In the genomic region with DNA sequence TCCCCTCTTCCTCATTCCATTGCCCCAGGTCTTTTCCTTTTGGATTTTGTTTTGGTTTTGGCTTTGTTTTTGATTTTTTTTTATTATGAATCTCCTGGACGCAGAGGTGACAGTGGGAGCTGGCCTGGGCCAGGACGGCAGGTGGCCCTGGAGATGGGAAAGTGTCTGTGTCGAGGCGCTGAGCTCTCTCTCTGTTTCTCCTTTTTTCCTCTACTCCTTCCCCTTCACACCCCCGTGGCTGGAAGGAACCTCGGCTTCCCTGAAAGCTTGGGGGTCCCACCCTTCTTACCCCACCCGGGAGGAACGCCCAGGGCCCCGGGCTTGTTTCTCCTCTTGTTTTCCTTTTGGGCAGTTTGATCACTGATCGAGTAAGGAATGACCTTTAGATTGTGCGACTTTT, we compare ENCODE assay signal across 11 cellular contexts. TPM values are rescaled to one million over a fixed set of nuclear protein-coding genes. Genes with fewer than 3 reads are reported as not detected.
DNase-seq lines count a peak whose midpoint lies in the region; ATAC-seq and TF ChIP-seq lines count a peak whose summit lies in the region.
"Had no signal": no experiment of that assay in that cellular context is flagged by ENCODE, and none has a peak within 500 bp of the region (broad histone marks: within the 10 kb centered on the region; RNA-seq: fewer than 3 reads in every experiment).

No MANE protein-coding gene starts in this region.

- H3K9me3 Mint-ChIP-seq in activated CD8-positive, alpha-beta memory T cell treated with anti-CD3 and anti-CD28 coated beads, Interleukin-2, amount 10 ng/mL, durations not matched to agents 7 days and 5 days (ENCODE audit: low read depth) = no peaks in the 10 kb centered on the region
- no peaks in the 10 kb centered on the region for H3K9me3 Mint-ChIP-seq in activated naive CD4-positive, alpha-beta T cell treated with anti-CD3 and anti-CD28 coated beads, Interleukin-2, amount 50 U/mL, for 72 hours

- H3K9ac ChIP-seq in subcutaneous abdominal adipose tissue (ENCODE audit: low read length in 5 of 5) = no peak overlapping the region

- CTCF ChIA-PET in activated CD8-positive, alpha-beta memory T cell treated with anti-CD3 and anti-CD28 coated beads, Interleukin-2, amount 10 ng/mL, durations not matched to agents 7 days and 5 days (lab: Charles Lee) = interaction anchor here (7.1 kb wide), 1 partner anchor 12 kb away, joined by 50 read pairs; a partner anchor contains a TSS

- H3K4me1 Mint-ChIP-seq in activated CD8-positive, alpha-beta memory T cell treated with anti-CD3 and anti-CD28 coated beads, Interleukin-2, amount 10 ng/mL, durations not matched to agents 7 days and 5 days = peaks cover 76% of the 10 kb centered on the region

- H3K27me3 ChIP-seq in left lung (no peaks in the 10 kb centered on the region), subcutaneous abdominal adipose tissue (ENCODE audit: control insufficient read depth in 5 of 5, insufficient read depth in 4 of 5, low read length in 5 of 5) (no peaks in the 10 kb centered on the region)

- no peaks in the 10 kb centered on the region for H3K27me3 Mint-ChIP-seq in activated CD8-positive, alpha-beta memory T cell treated with anti-CD3 and anti-CD28 coated beads, Interleukin-2, amount 10 ng/mL, durations not matched to agents 7 days and 5 days

- no peak overlapping the region for H3K4me3 Mint-ChIP-seq in activated CD8-positive, alpha-beta memory T cell treated with anti-CD3 and anti-CD28 coated beads, Interleukin-2, amount 10 ng/mL, durations not matched to agents 7 days and 5 days

- H3K36me3 ChIP-seq in left lung (peaks cover 0 to 59% of the 10 kb centered on the region in 2 donors), subcutaneous abdominal adipose tissue (ENCODE audit: control insufficient read depth in 5 of 5, insufficient read depth in 5 of 5, low read length in 5 of 5) (peaks cover 0 to 64% (median 60%) of the 10 kb centered on the region in 5 donors)

- DNase-seq in activated CD8-positive, alpha-beta memory T cell treated with anti-CD3 and anti-CD28 coated beads, Interleukin-2, amount 10 ng/mL, durations not matched to agents 7 days and 5 days = no peak
- no peak for DNase-seq in activated CD8-positive, alpha-beta memory T cell treated with anti-CD3 and anti-CD28 coated beads, Interleukin-2, amount 50 U/mL, for 4 hours
- DNase-seq in activated naive CD4-positive, alpha-beta T cell treated with anti-CD3 and anti-CD28 coated beads, Interleukin-2, amount 50 U/mL, for 72 hours (ENCODE audit: low spot score in 2 of 2) = no peak
- DNase-seq in left lung (peak in 1 of 2 donors; percentile 39), pons (ENCODE audit: low spot score) (no peak), HuH-7.5 (ENCODE audit: low spot score) (no peak), DMS79 treated with DMSO at 0.1 percent for 48 hours (lab: John Stamatoyannopoulos, UW) (no peak)
- DNase-seq: NCI-H1417 treated with DMSO at 0.1 percent for 48 hours, NCI-H524 treated with DMSO at 0.1 percent for 48 hours had no signal

- H3K9me3 ChIP-seq in left lung (no peaks in the 10 kb centered on the region), subcutaneous abdominal adipose tissue (ENCODE audit: control insufficient read depth in 5 of 5, low read length in 5 of 5) (no peaks in the 10 kb centered on the region)

- ATAC-seq in activated CD8-positive, alpha-beta memory T cell treated with anti-CD3 and anti-CD28 coated beads, Interleukin-2, amount 10 ng/mL, durations not matched to agents 7 days and 5 days = no peak
- ATAC-seq in activated naive CD4-positive, alpha-beta T cell treated with anti-CD3 and anti-CD28 coated beads, Interleukin-2, amount 50 U/mL, for 72 hours = no peak
- no peak for ATAC-seq in left lung

- peaks cover 37 to 91% of the 10 kb centered on the region in 2 donors for H3K4me1 ChIP-seq in left lung
- peaks cover 3 to 50% (median 43%) of the 10 kb centered on the region in 5 donors for H3K4me1 ChIP-seq in subcutaneous abdominal adipose tissue (ENCODE audit: control insufficient read depth in 5 of 5, insufficient read depth in 5 of 5, low read length in 5 of 5)

- no peak for TF ChIP-seq CTCF in left lung (IDR thresholded peaks at IDR 0.05)

- intact Hi-C loops in left lung (cut with DNase I) = no loop called here

- no peak overlapping the region for H3K4me3 ChIP-seq in left lung
- H3K4me3 ChIP-seq in subcutaneous abdominal adipose tissue (ENCODE audit: low read depth in 1 of 5, low read length in 5 of 5) = no peak overlapping the region
- H3K4me3 ChIP-seq: skin epidermis had no signal

- peaks cover 38% of the 10 kb centered on the region for H3K36me3 Mint-ChIP-seq in activated CD8-positive, alpha-beta memory T cell treated with anti-CD3 and anti-CD28 coated beads, Interleukin-2, amount 10 ng/mL, durations not matched to agents 7 days and 5 days
- H3K36me3 Mint-ChIP-seq in activated naive CD4-positive, alpha-beta T cell treated with anti-CD3 and anti-CD28 coated beads, Interleukin-2, amount 50 U/mL, for 72 hours = no peaks in the 10 kb centered on the region

- peak overlapping the region; percentile 64 for H3K27ac Mint-ChIP-seq in activated CD8-positive, alpha-beta memory T cell treated with anti-CD3 and anti-CD28 coated beads, Interleukin-2, amount 10 ng/mL, durations not matched to agents 7 days and 5 days
- H3K27ac Mint-ChIP-seq in activated naive CD4-positive, alpha-beta T cell treated with anti-CD3 and anti-CD28 coated beads, Interleukin-2, amount 50 U/mL, for 72 hours = peak overlapping the region; percentile 46 to 72

- H3K27ac ChIP-seq in left lung = peak overlapping the region; percentile 74 to 98
- H3K27ac ChIP-seq in subcutaneous abdominal adipose tissue (ENCODE audit: low read depth, low read length) = peak overlapping the region; percentile 57

RNA-seq across cellular contexts. Expression of a gene that starts 13.2 kb away (rescaled TPM):
- total RNA-seq in activated CD8-positive, alpha-beta memory T cell treated with anti-CD3 and anti-CD28 coated beads, Interleukin-2, amount 10 ng/mL, durations not matched to agents 7 days and 5 days = 10 to 100 TPM; 58.7 to 86.9 TPM
- 10 to 100 TPM; 22.9 to 47.3 TPM for total RNA-seq in activated naive CD4-positive, alpha-beta T cell treated with anti-CD3 and anti-CD28 coated beads, Interleukin-2, amount 50 U/mL, for 72 hours
- 100 to 1,000 TPM; 123 to 180 TPM for total RNA-seq in left lung

RNA-seq across cellular contexts. Expression of a gene that starts 56.7 kb away (rescaled TPM):
- total RNA-seq in activated CD8-positive, alpha-beta memory T cell treated with anti-CD3 and anti-CD28 coated beads, Interleukin-2, amount 10 ng/mL, durations not matched to agents 7 days and 5 days = 1 to 10 TPM; 7.2 to 9.7 TPM
- 1 to 10 TPM; 5.7 to 6.8 TPM for total RNA-seq in activated naive CD4-positive, alpha-beta T cell treated with anti-CD3 and anti-CD28 coated beads, Interleukin-2, amount 50 U/mL, for 72 hours
- 10 to 100 TPM; 10.3 to 11.0 TPM for total RNA-seq in left lung

RNA-seq across cellular contexts. Expression of a gene that starts 57.0 kb away (rescaled TPM):
- total RNA-seq in activated CD8-positive, alpha-beta memory T cell treated with anti-CD3 and anti-CD28 coated beads, Interleukin-2, amount 10 ng/mL, durations not matched to agents 7 days and 5 days = 10 to 100 TPM; 22.1 to 30.1 TPM
- 10 to 100 TPM in 1 of 2 donors, 1 to 10 TPM in 1; 8.3 to 16.5 TPM for total RNA-seq in activated naive CD4-positive, alpha-beta T cell treated with anti-CD3 and anti-CD28 coated beads, Interleukin-2, amount 50 U/mL, for 72 hours
- total RNA-seq in left lung = 10 to 100 TPM; 17.1 to 21.0 TPM
